8 cellular contexts compared by ENCODE assay signal in genomic region chrX:3882553-3882920, GRCh38.
DNase-seq lines count a peak whose midpoint lies in the region; ATAC-seq and TF ChIP-seq lines count a peak whose summit lies in the region.
"Not testable (repeated sequence)": the region's sequence is repeated elsewhere in the genome, so short reads cannot be mapped to it uniquely, and the experiment has no call there.

No MANE protein-coding gene starts in this region.

- H3K9ac ChIP-seq in HUES6 (ENCODE audit: low read length), result not testable (repeated sequence)

- intact Hi-C loops in activated naive CD4-positive, alpha-beta T cell treated with anti-CD3 and anti-CD28 coated beads for 36 hours (cut with micrococcal nuclease); MCF 10A (cut with micrococcal nuclease): not testable (repeated sequence)

- POLR2A ChIA-PET in activated CD8-positive, alpha-beta T cell treated with anti-CD3 and anti-CD28 coated beads, Interleukin-2, amount 10 ng/mL, durations not matched to agents 7 days and 5 days (lab: Charles Lee); MCF 10A (lab: Yijun Ruan, JAX): not testable (repeated sequence)

- not testable (repeated sequence) for H3K4me1 Mint-ChIP-seq in activated CD8-positive, alpha-beta T cell treated with anti-CD3 and anti-CD28 coated beads, Interleukin-2, amount 10 ng/mL, durations not matched to agents 7 days and 5 days (ENCODE audit: low read depth); activated naive CD4-positive, alpha-beta T cell treated with anti-CD3 and anti-CD28 coated beads for 36 hours (ENCODE audit: low read depth); MCF 10A (ENCODE audit: insufficient read depth, unreplicated experiment); immature natural killer cell

- H3K27me3 ChIP-seq in HUES6 (ENCODE audit: control insufficient read depth, insufficient read depth, low read length), result not testable (repeated sequence)

- ATAC-seq in GM18499 (IDR thresholded peaks at IDR 0.05; ENCODE audit: insufficient read depth, unreplicated experiment) (peak; percentile 27), HG03045 (IDR thresholded peaks at IDR 0.05; ENCODE audit: unreplicated experiment) (peak; percentile 19)
- ATAC-seq in activated CD8-positive, alpha-beta T cell treated with anti-CD3 and anti-CD28 coated beads, Interleukin-2, amount 10 ng/mL, durations not matched to agents 7 days and 5 days, result not testable (repeated sequence)

- CTCF ChIA-PET in activated CD8-positive, alpha-beta T cell treated with anti-CD3 and anti-CD28 coated beads, Interleukin-2, amount 10 ng/mL, durations not matched to agents 7 days and 5 days (lab: Charles Lee); activated naive CD4-positive, alpha-beta T cell treated with anti-CD3 and anti-CD28 coated beads for 36 hours (lab: Charles Lee); MCF 10A (lab: Yijun Ruan, JAX): not testable (repeated sequence)

- not testable (repeated sequence) for H3K4me1 ChIP-seq in HUES6 (ENCODE audit: control insufficient read depth, insufficient read depth, low read length)

- H3K9me3 Mint-ChIP-seq in activated CD8-positive, alpha-beta T cell treated with anti-CD3 and anti-CD28 coated beads, Interleukin-2, amount 10 ng/mL, durations not matched to agents 7 days and 5 days (ENCODE audit: insufficient read depth); activated naive CD4-positive, alpha-beta T cell treated with anti-CD3 and anti-CD28 coated beads for 36 hours; MCF 10A (ENCODE audit: unreplicated experiment); immature natural killer cell: not testable (repeated sequence)

- H3K4me3 Mint-ChIP-seq in activated CD8-positive, alpha-beta T cell treated with anti-CD3 and anti-CD28 coated beads, Interleukin-2, amount 10 ng/mL, durations not matched to agents 7 days and 5 days, result not testable (repeated sequence)
- peak overlapping the region; percentile 27 for H3K4me3 Mint-ChIP-seq in activated naive CD4-positive, alpha-beta T cell treated with anti-CD3 and anti-CD28 coated beads for 36 hours
- peak overlapping the region; percentile 31 for H3K4me3 Mint-ChIP-seq in MCF 10A (ENCODE audit: unreplicated experiment)
- H3K4me3 Mint-ChIP-seq in immature natural killer cell, result peak overlapping the region in 3 of 5 donors; percentile 65 to 68 (median 67)

- not testable (repeated sequence) for H3K36me3 ChIP-seq in HUES6 (ENCODE audit: control insufficient read depth, insufficient read depth, low read length)

- H3K27me3 Mint-ChIP-seq in activated CD8-positive, alpha-beta T cell treated with anti-CD3 and anti-CD28 coated beads, Interleukin-2, amount 10 ng/mL, durations not matched to agents 7 days and 5 days (ENCODE audit: low read depth); activated naive CD4-positive, alpha-beta T cell treated with anti-CD3 and anti-CD28 coated beads for 36 hours (ENCODE audit: low read depth); MCF 10A (ENCODE audit: insufficient read depth, unreplicated experiment); immature natural killer cell (ENCODE audit: low read depth in 3 of 3): not testable (repeated sequence)

- TF ChIP-seq CTCF in MCF 10A (IDR thresholded peaks at IDR 0.05; ENCODE audit: unreplicated experiment), result not testable (repeated sequence)

- DNase-seq in activated CD8-positive, alpha-beta T cell treated with anti-CD3 and anti-CD28 coated beads, Interleukin-2, amount 10 ng/mL, durations not matched to agents 7 days and 5 days, result peak; percentile 1
- DNase-seq in activated naive CD4-positive, alpha-beta T cell treated with anti-CD3 and anti-CD28 coated beads for 36 hours; MCF 10A (ENCODE audit: unreplicated experiment); immature natural killer cell: not testable (repeated sequence)
- peak; percentile 8 for DNase-seq in stimulated activated CD8-positive, alpha-beta memory T cell treated with anti-CD3 and anti-CD28 coated beads, Interleukin-4, amount 100 ng/mL, for 48 hours

- H3K36me3 Mint-ChIP-seq in activated CD8-positive, alpha-beta T cell treated with anti-CD3 and anti-CD28 coated beads, Interleukin-2, amount 10 ng/mL, durations not matched to agents 7 days and 5 days (ENCODE audit: low read depth); activated naive CD4-positive, alpha-beta T cell treated with anti-CD3 and anti-CD28 coated beads for 36 hours (ENCODE audit: low read depth); MCF 10A (ENCODE audit: insufficient read depth, unreplicated experiment); immature natural killer cell: not testable (repeated sequence)

- H3K27ac ChIP-seq in HUES6 (ENCODE audit: low read depth, low read length), result not testable (repeated sequence)

- peak overlapping the region; percentile 47 for H3K4me3 ChIP-seq in HUES6 (ENCODE audit: low read depth, low read length)

- not testable (repeated sequence) for BruUV-seq in MCF 10A (replicated peaks; lab: Mats Ljungman, UMichigan)

- not testable (repeated sequence) for H3K27ac Mint-ChIP-seq in activated CD8-positive, alpha-beta T cell treated with anti-CD3 and anti-CD28 coated beads, Interleukin-2, amount 10 ng/mL, durations not matched to agents 7 days and 5 days; activated naive CD4-positive, alpha-beta T cell treated with anti-CD3 and anti-CD28 coated beads for 36 hours; MCF 10A (ENCODE audit: low read depth, unreplicated experiment)
- H3K27ac Mint-ChIP-seq in immature natural killer cell, result peak overlapping the region in 1 of 6 donors; percentile 73

- not testable (repeated sequence) for H3K9me3 ChIP-seq in HUES6 (ENCODE audit: control insufficient read depth, insufficient read depth, low read depth, low read length)
